28 cellular contexts compared by ENCODE assay signal in the genomic region with DNA sequence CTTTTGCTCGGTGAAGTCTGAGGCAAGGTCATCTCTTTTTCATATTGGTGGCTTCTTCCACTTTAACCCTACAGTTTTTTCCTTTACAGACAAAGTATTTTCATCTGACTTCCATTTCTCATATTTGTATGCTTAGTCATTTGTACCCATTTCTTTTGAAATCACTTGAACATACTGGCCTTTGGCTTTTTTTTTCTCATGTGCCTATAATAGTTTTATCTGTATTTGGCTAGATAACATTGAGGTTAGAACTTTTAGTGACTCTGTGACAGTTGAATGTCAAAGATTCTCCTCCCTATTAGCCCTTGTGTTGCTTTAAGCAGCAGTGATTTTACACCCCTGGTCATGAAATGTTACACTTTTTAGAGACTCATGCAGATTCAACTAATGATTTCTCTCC. TPM values are rescaled to one million over a fixed set of nuclear protein-coding genes. Genes with fewer than 3 reads are reported as not detected.
DNase-seq lines count a peak whose midpoint lies in the region; ATAC-seq and TF ChIP-seq lines count a peak whose summit lies in the region.
"Had no signal": no experiment of that assay in that cellular context is flagged by ENCODE, and none has a peak within 500 bp of the region (broad histone marks: within the 10 kb centered on the region; RNA-seq: fewer than 3 reads in every experiment).

No MANE protein-coding gene starts in this region.

- H3K36me3 ChIP-seq in tibial artery = no peaks in the 10 kb centered on the region
- H3K36me3 ChIP-seq: WERI-Rb-1 had no signal

- TF ChIP-seq CTCF in tibial artery (IDR thresholded peaks at IDR 0.05) = no peak

- peak overlapping the region; percentile 58 for H3K4me3 Mint-ChIP-seq in activated T-cell treated with anti-CD3 and anti-CD28 coated beads, Interleukin-2, amount 50 U/mL, for 24 hours
- H3K4me3 Mint-ChIP-seq in activated T-helper 17 cell treated with anti-CD3 and anti-CD28 coated beads, Interleukin-2, amount 50 U/mL, for 72 hours = peak overlapping the region; percentile 80
- peak overlapping the region; percentile 66 for H3K4me3 Mint-ChIP-seq in stimulated activated effector memory CD8-positive, alpha-beta T cell treated with anti-CD3 and anti-CD28 coated beads, Interleukin-12 subunit alpha, Interleukin-12 subunit beta, amount 100 ng/mL, for 72 hours
- H3K4me3 Mint-ChIP-seq: HFFc6 had no signal

- H3K27me3 Mint-ChIP-seq in activated T-cell treated with anti-CD3 and anti-CD28 coated beads, Interleukin-2, amount 50 U/mL, for 24 hours = no peaks in the 10 kb centered on the region
- no peaks in the 10 kb centered on the region for H3K27me3 Mint-ChIP-seq in activated T-helper 17 cell treated with anti-CD3 and anti-CD28 coated beads, Interleukin-2, amount 50 U/mL, for 72 hours

- peak; percentile 21 for ATAC-seq in GM18868 (IDR thresholded peaks at IDR 0.05; ENCODE audit: unreplicated experiment)
- peak; percentile 1 for ATAC-seq in activated T-helper 17 cell treated with anti-CD3 and anti-CD28 coated beads, Interleukin-2, amount 50 U/mL, for 72 hours (replicated peaks)
- no peak for ATAC-seq in stimulated activated effector memory CD8-positive, alpha-beta T cell treated with anti-CD3 and anti-CD28 coated beads, Interleukin-12 subunit alpha, Interleukin-12 subunit beta, amount 100 ng/mL, for 72 hours
- ATAC-seq: esophagus mucosa, foreskin keratinocyte, SK-N-SH treated with all-trans-retinoic acid at 6 μM for 48 hours had no signal

- peaks cover 4% of the 10 kb centered on the region for H3K9me3 Mint-ChIP-seq in activated T-cell treated with anti-CD3 and anti-CD28 coated beads, Interleukin-2, amount 50 U/mL, for 24 hours
- no peaks in the 10 kb centered on the region for H3K9me3 Mint-ChIP-seq in activated T-helper 17 cell treated with anti-CD3 and anti-CD28 coated beads, Interleukin-2, amount 50 U/mL, for 72 hours
- H3K9me3 Mint-ChIP-seq in stimulated activated effector memory CD8-positive, alpha-beta T cell treated with anti-CD3 and anti-CD28 coated beads, Interleukin-12 subunit alpha, Interleukin-12 subunit beta, amount 100 ng/mL, for 72 hours = no peaks in the 10 kb centered on the region
- H3K9me3 Mint-ChIP-seq: HFFc6 had no signal

- H3K27me3 ChIP-seq in tibial artery = no peaks in the 10 kb centered on the region
- H3K27me3 ChIP-seq: foreskin keratinocyte had no signal

- peaks cover 0 to 9% (median 0%) of the 10 kb centered on the region in 4 donors for H3K4me1 ChIP-seq in tibial artery

- H3K27ac Mint-ChIP-seq in activated T-cell treated with anti-CD3 and anti-CD28 coated beads, Interleukin-2, amount 50 U/mL, for 24 hours = peak overlapping the region; percentile 99
- H3K27ac Mint-ChIP-seq in activated T-helper 17 cell treated with anti-CD3 and anti-CD28 coated beads, Interleukin-2, amount 50 U/mL, for 72 hours = peak overlapping the region; percentile 87
- H3K27ac Mint-ChIP-seq in stimulated activated effector memory CD8-positive, alpha-beta T cell treated with anti-CD3 and anti-CD28 coated beads, Interleukin-12 subunit alpha, Interleukin-12 subunit beta, amount 100 ng/mL, for 72 hours = peak overlapping the region; percentile 94
- H3K27ac Mint-ChIP-seq: B cell, HFFc6 had no signal

- peaks cover 95% of the 10 kb centered on the region for H3K4me1 Mint-ChIP-seq in activated T-cell treated with anti-CD3 and anti-CD28 coated beads, Interleukin-2, amount 50 U/mL, for 24 hours (ENCODE audit: low read depth)
- peaks cover 54% of the 10 kb centered on the region for H3K4me1 Mint-ChIP-seq in activated T-helper 17 cell treated with anti-CD3 and anti-CD28 coated beads, Interleukin-2, amount 50 U/mL, for 72 hours
- peaks cover 75% of the 10 kb centered on the region for H3K4me1 Mint-ChIP-seq in stimulated activated effector memory CD8-positive, alpha-beta T cell treated with anti-CD3 and anti-CD28 coated beads, Interleukin-12 subunit alpha, Interleukin-12 subunit beta, amount 100 ng/mL, for 72 hours

- peaks cover 89% of the 10 kb centered on the region for H3K36me3 Mint-ChIP-seq in activated T-cell treated with anti-CD3 and anti-CD28 coated beads, Interleukin-2, amount 50 U/mL, for 24 hours (ENCODE audit: low read depth)
- H3K36me3 Mint-ChIP-seq in activated T-helper 17 cell treated with anti-CD3 and anti-CD28 coated beads, Interleukin-2, amount 50 U/mL, for 72 hours (ENCODE audit: low read depth) = peaks cover 97% of the 10 kb centered on the region
- peaks cover 100% of the 10 kb centered on the region for H3K36me3 Mint-ChIP-seq in stimulated activated effector memory CD8-positive, alpha-beta T cell treated with anti-CD3 and anti-CD28 coated beads, Interleukin-12 subunit alpha, Interleukin-12 subunit beta, amount 100 ng/mL, for 72 hours

- H3K27ac ChIP-seq in tibial artery = no peak overlapping the region
- H3K27ac ChIP-seq: foreskin keratinocyte, WERI-Rb-1 had no signal

- no peaks in the 10 kb centered on the region for H3K9me3 ChIP-seq in tibial artery

- DNase-seq in activated T-cell treated with anti-CD3 and anti-CD28 coated beads, Interleukin-2, amount 50 U/mL, for 24 hours = no peak
- DNase-seq in activated T-cell treated with anti-CD3 and anti-CD28 coated beads, Interleukin-2, amount 50 U/mL, for 48 hours = no peak
- peak in 1 of 2 donors; percentile 38 for DNase-seq in stimulated activated effector memory CD8-positive, alpha-beta T cell treated with anti-CD3 and anti-CD28 coated beads, Interleukin-12 subunit alpha, Interleukin-12 subunit beta, amount 100 ng/mL, for 72 hours (ENCODE audit: low spot score in 2 of 2)
- DNase-seq in OCI-M1 (lab: John Stamatoyannopoulos, UW) (no peak), SHP77 treated with DMSO at 0.1 percent for 48 hours (lab: John Stamatoyannopoulos, UW) (no peak), tibial artery (no peak)
- DNase-seq: cortex of kidney; DMS79; HFFc6; mesenchymal stem cell; NCI-H1105 treated with DMSO at 0.1 percent for 48 hours; NCI-H2029 treated with DMSO at 0.1 percent for 48 hours; NCI-H226; NCI-H774; occipital lobe; stimulated activated CD4-positive, alpha-beta T cell treated with anti-CD3 and anti-CD28 coated beads, Interleukin-1b, Interleukin-23, amount 100 ng/mL, for 48 hours; WERI-Rb-1 had no signal

- no peak overlapping the region for H3K4me3 ChIP-seq in tibial artery

- intact Hi-C loops in tibial artery (cut with DNase I; ENCODE audit: low total_unique reads) = no loop called here

RNA-seq across cellular contexts. Expression of a gene that starts 27.8 kb away (rescaled TPM):
- total RNA-seq in activated T-helper 17 cell treated with anti-CD3 and anti-CD28 coated beads, Interleukin-2, amount 50 U/mL, for 72 hours = 10 to 100 TPM; 57.4 to 63.3 TPM
- total RNA-seq: HFFc6, HT-29, MCF 10A, myocyte, OCI-LY7, pulmonary artery endothelial cell had no signal
